Comparison of ENCODE assay signal across 25 cellular contexts in the genomic region with DNA sequence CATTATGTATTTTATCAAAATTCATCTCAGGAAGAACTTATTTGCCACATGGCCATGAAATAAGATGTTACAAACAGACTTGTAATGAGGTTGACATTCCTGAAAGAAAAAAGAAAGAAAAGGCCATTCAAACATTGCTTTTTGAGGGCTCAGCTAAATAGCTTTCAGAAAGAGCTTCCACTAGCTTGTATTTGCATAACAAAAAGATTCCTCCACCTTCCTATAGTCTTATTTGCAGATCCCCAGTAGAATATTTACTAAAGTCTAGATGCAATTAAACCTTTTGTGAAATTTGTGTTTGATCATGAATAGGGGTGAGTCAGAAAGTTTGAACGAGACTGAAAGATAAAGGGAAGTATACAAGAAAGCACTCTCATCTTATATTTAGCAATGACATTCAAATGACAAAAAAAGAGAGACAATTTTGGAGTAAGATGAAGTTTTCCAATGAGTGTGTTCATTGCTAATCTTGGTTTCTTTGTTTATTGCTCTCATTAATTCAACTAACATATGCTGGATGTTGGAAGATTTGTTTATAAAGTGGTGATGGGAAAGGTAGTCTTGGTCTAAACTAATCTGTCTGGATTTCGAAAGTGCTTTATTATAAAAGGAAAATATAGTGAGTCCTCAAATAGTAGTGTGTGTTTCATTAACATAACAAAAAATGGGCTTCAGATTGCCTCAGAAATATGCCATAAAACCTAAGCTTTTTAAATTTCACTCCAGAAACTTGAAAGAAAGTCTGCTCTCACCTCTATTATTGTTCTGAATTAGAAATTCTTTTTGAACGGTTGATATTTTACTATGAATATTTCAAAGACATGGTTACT. TPM values are rescaled to one million over a fixed set of nuclear protein-coding genes. Genes with fewer than 3 reads are reported as not detected.
DNase-seq lines count a peak whose midpoint lies in the region; FAIRE-seq and TF ChIP-seq lines count a peak whose summit lies in the region.
"Had no signal": no experiment of that assay in that cellular context is flagged by ENCODE, and none has a peak within 500 bp of the region (broad histone marks: within the 10 kb centered on the region; RNA-seq: fewer than 3 reads in every experiment).

No MANE protein-coding gene starts in this region.

- FAIRE-seq in H1 (lab: Jason Lieb, UNC) = peak; percentile 97
- FAIRE-seq: A204.1, K562 had no signal

- H3K14ac ChIP-seq in H1 (ENCODE audit: insufficient read length) = no peak overlapping the region
- H3K14ac ChIP-seq in mesenchymal stem cell (ENCODE audit: low read length in 2 of 2) = no peak overlapping the region

- peak overlapping the region; percentile 68 for H3K9ac ChIP-seq in HUES6 (ENCODE audit: low read length)
- H3K9ac ChIP-seq in H1 (replicated peaks in 1 of 4; ENCODE audit: extremely low read depth in 1 of 4, low read depth in 3 of 4, low read length in 3 of 4) = no peak overlapping the region
- H3K9ac ChIP-seq in mesendoderm (ENCODE audit: low read length) = no peak overlapping the region
- H3K9ac ChIP-seq in mesenchymal stem cell (ENCODE audit: low read length) = no peak overlapping the region
- H3K9ac ChIP-seq: GM23248, SK-N-SH had no signal

- peaks cover 54% of the 10 kb centered on the region for H3K4me1 ChIP-seq in HUES6 (ENCODE audit: control insufficient read depth, insufficient read depth, low read length)
- peaks cover 0 to 22% (median 11%) of the 10 kb centered on the region in 4 experiments; a peak in 6 of 7 replicates for H3K4me1 ChIP-seq in H1 (replicated peaks in 1 of 4; ENCODE audit: control insufficient read depth in 3 of 4, insufficient read depth in 4 of 4, low read length in 3 of 4)
- no peaks in the 10 kb centered on the region for H3K4me1 ChIP-seq in mesendoderm (ENCODE audit: control insufficient read depth, low read depth, low read length)
- no peaks in the 10 kb centered on the region for H3K4me1 ChIP-seq in mesenchymal stem cell (ENCODE audit: control insufficient read depth, insufficient read depth, low read depth, low read length)

- H2BK15ac ChIP-seq in H1 (ENCODE audit: low read length) (no peak overlapping the region), mesendoderm (replicated peaks; ENCODE audit: low read depth) (no peak overlapping the region), mesenchymal stem cell (ENCODE audit: low read depth, poor library complexity, severe bottlenecking) (no peak overlapping the region)

- no peak overlapping the region for H3K23ac ChIP-seq in H1 (ENCODE audit: insufficient read length)
- H3K23ac ChIP-seq in mesendoderm (ENCODE audit: low read length) = no peak overlapping the region
- no peak overlapping the region for H3K23ac ChIP-seq in mesenchymal stem cell (ENCODE audit: low read length in 2 of 2)

- H3K4ac ChIP-seq in H1 (replicated peaks; ENCODE audit: insufficient read length, low read depth, low read length) = no peak overlapping the region
- no peak overlapping the region for H3K4ac ChIP-seq in mesendoderm (ENCODE audit: low read depth, low read length)
- no peak overlapping the region for H3K4ac ChIP-seq in mesenchymal stem cell (ENCODE audit: low read depth in 1 of 2, low read length in 2 of 2)

- no peaks in the 10 kb centered on the region for H3K9me3 ChIP-seq in HUES6 (ENCODE audit: control insufficient read depth, insufficient read depth, low read depth, low read length)
- H3K9me3 ChIP-seq in H1 (ENCODE audit: insufficient read depth in 2 of 2, low read depth in 1 of 2, low read length in 1 of 2) = no peaks in the 10 kb centered on the region
- H3K9me3 ChIP-seq in mesenchymal stem cell (ENCODE audit: control insufficient read depth, low read length) = no peaks in the 10 kb centered on the region
- H3K9me3 ChIP-seq: BE2C, SK-N-SH had no signal

- no peak for TF ChIP-seq CTCF in H1 (IDR thresholded peaks at IDR 0.05; ENCODE audit: control extremely low read depth in 1 of 3, insufficient read depth in 1 of 3, low read depth in 1 of 3, low read length in 3 of 3)

- H3K4me2 ChIP-seq in H1 (ENCODE audit: insufficient read depth in 1 of 2, low read depth in 2 of 2, low read length in 2 of 2) = peak overlapping the region; percentile 13 to 50; a peak in 2 of 4 replicates
- H3K4me2 ChIP-seq in mesendoderm (ENCODE audit: low read length) = no peak overlapping the region
- no peak overlapping the region for H3K4me2 ChIP-seq in mesenchymal stem cell (ENCODE audit: low read length, poor library complexity, severe bottlenecking)
- H3K4me2 ChIP-seq: SK-N-SH had no signal

- TF ChIP-seq EP300 in H1 (IDR thresholded peaks at IDR 0.05; ENCODE audit: borderline replicate concordance in 1 of 2, low read depth in 2 of 2, low read length in 2 of 2) = no peak

- H3K36me3 ChIP-seq in HUES6 (ENCODE audit: control insufficient read depth, insufficient read depth, low read length) (no peaks in the 10 kb centered on the region), H1 (ENCODE audit: control insufficient read depth in 2 of 4, insufficient read depth in 4 of 4, low read length in 3 of 4) (no peaks in the 10 kb centered on the region), mesendoderm (ENCODE audit: control insufficient read depth, insufficient read depth, low read length) (no peaks in the 10 kb centered on the region), mesenchymal stem cell (ENCODE audit: control insufficient read depth in 1 of 2, insufficient read depth in 2 of 2, low read depth in 1 of 2, low read length in 2 of 2) (no peaks in the 10 kb centered on the region)
- H3K36me3 ChIP-seq: BE2C had no signal

- H3K56ac ChIP-seq in H1 (replicated peaks; ENCODE audit: insufficient read length, low read depth, low read length) (no peak overlapping the region), mesendoderm (ENCODE audit: low read length) (no peak overlapping the region)

- H3K18ac ChIP-seq in H1 (ENCODE audit: extremely low read depth, low read length) (peak overlapping the region; percentile 39; the same call in 1 of the 2 replicates), mesendoderm (ENCODE audit: low read length) (no peak overlapping the region), mesenchymal stem cell (ENCODE audit: low read depth in 1 of 2, low read length in 2 of 2) (no peak overlapping the region)

- H4K8ac ChIP-seq in H1 (ENCODE audit: extremely low read depth, insufficient read depth, low read length) = no peak overlapping the region
- H4K8ac ChIP-seq in mesendoderm (ENCODE audit: low read depth, low read length) = no peak overlapping the region
- no peak overlapping the region for H4K8ac ChIP-seq in mesenchymal stem cell (ENCODE audit: low read length)

- H3K27me3 ChIP-seq in HUES6 (ENCODE audit: control insufficient read depth, insufficient read depth, low read length) = no peaks in the 10 kb centered on the region
- no peaks in the 10 kb centered on the region for H3K27me3 ChIP-seq in H1 (replicated peaks in 1 of 4; ENCODE audit: control insufficient read depth in 3 of 4, extremely low read depth in 1 of 4, insufficient read depth in 3 of 4, low read length in 3 of 4)
- no peaks in the 10 kb centered on the region for H3K27me3 ChIP-seq in mesendoderm (ENCODE audit: insufficient read depth, low read length, poor library complexity)
- peaks cover 0 to 4% of the 10 kb centered on the region in 2 experiments for H3K27me3 ChIP-seq in mesenchymal stem cell (ENCODE audit: control insufficient read depth in 1 of 2, insufficient read depth in 1 of 2, low read length in 2 of 2)
- H3K27me3 ChIP-seq: BE2C had no signal

- DNase-seq in NCI-H345 (lab: John Stamatoyannopoulos, UW) (peak; percentile 13), NCI-H345 treated with DMSO at 0.1 percent for 48 hours (lab: John Stamatoyannopoulos, UW; ENCODE audit: unreplicated experiment) (no peak), H1 (ENCODE audit: low read depth in 1 of 2, low spot score in 2 of 2) (no peak), mesendoderm (peak; percentile 14), mesenchymal stem cell (no peak), NCI-H1694 (lab: John Stamatoyannopoulos, UW) (no peak), NCI-H187 (lab: John Stamatoyannopoulos, UW) (no peak)
- DNase-seq: BE2C; CD4-positive, CD25-positive, alpha-beta regulatory T cell; DMS79 treated with DMSO at 0.1 percent for 48 hours; GDM1; GM23248; NCI-H1092 treated with DMSO at 0.1 percent for 48 hours; NCI-H1694 treated with DMSO at 0.1 percent for 48 hours; NCI-H2107; NCI-H226; NCI-H526; NK-92 treated with Interleukin-12 subunit alpha and Interleukin-12 subunit beta, amount 100 ng/mL, for 24 hours; OCI-M1; Right ventricle myocardium superior; SK-N-SH; T-cell had no signal

- H2BK5ac ChIP-seq in H1 (ENCODE audit: low read depth, low read length) = no peak overlapping the region
- H2BK5ac ChIP-seq in mesendoderm (ENCODE audit: low read length) = no peak overlapping the region
- no peak overlapping the region for H2BK5ac ChIP-seq in mesenchymal stem cell (ENCODE audit: low read depth, low read length, poor library complexity, severe bottlenecking)

- TF ChIP-seq POLR2A in H1 (IDR thresholded peaks at IDR 0.05; ENCODE audit: control extremely low read depth in 1 of 2, low read depth in 2 of 2, low read length in 2 of 2) = no peak

- CTCF ChIA-PET in H1 (lab: Charles Lee; ENCODE audit: partially characterized antibody) = interaction anchor here (0.7 to 1.4 kb wide), 7 partner anchors 10 to 348 kb away, joined by 3 to 6 read pairs (median 3); a partner anchor contains a TSS

- H3K4me3 ChIP-seq in HUES6 (ENCODE audit: low read depth, low read length) (peak overlapping the region; percentile 29), H1 (ENCODE audit: extremely low read depth in 1 of 4, insufficient read depth in 2 of 4, low read depth in 3 of 4, low read length in 4 of 4) (peak overlapping the region in 1 of 4 experiments; percentile 34; a peak in 1 of 8 replicates), mesendoderm (ENCODE audit: low read length) (no peak overlapping the region), mesenchymal stem cell (ENCODE audit: insufficient read depth in 1 of 2, low read depth in 1 of 2, low read length in 2 of 2) (no peak overlapping the region)
- H3K4me3 ChIP-seq: GM23248, K562 had no signal

- H3K79me2 ChIP-seq in H1 (ENCODE audit: control insufficient read depth in 1 of 2, insufficient read depth in 2 of 2, low read length in 2 of 2) (no peaks in the 10 kb centered on the region), mesendoderm (ENCODE audit: control insufficient read depth, insufficient read depth, low read length) (no peaks in the 10 kb centered on the region)

- H4K91ac ChIP-seq in H1 (replicated peaks; ENCODE audit: insufficient read length, low read length) (no peak overlapping the region), mesenchymal stem cell (ENCODE audit: low read length) (no peak overlapping the region)

- H2BK12ac ChIP-seq in H1 (ENCODE audit: low read depth, low read length) = no peak overlapping the region
- H2BK12ac ChIP-seq in mesenchymal stem cell (ENCODE audit: low read length in 2 of 2) = no peak overlapping the region

- no peak overlapping the region for H2AK5ac ChIP-seq in H1 (ENCODE audit: low read depth, low read length)
- no peak overlapping the region for H2AK5ac ChIP-seq in mesendoderm (ENCODE audit: low read length)
- H2AK5ac ChIP-seq in mesenchymal stem cell (ENCODE audit: low read length, severe bottlenecking) = no peak overlapping the region

- no peak overlapping the region for H2BK20ac ChIP-seq in H1 (ENCODE audit: low read length)

- TF ChIP-seq RAD21 in H1 (IDR thresholded peaks at IDR 0.05 in 1 of 2, conservative IDR thresholded peaks at IDR 0.05 in 1 of 2; ENCODE audit: low read depth in 2 of 2, low read length in 2 of 2) = no peak

- H3K79me1 ChIP-seq in H1 (ENCODE audit: low read depth, low read length) (no peaks in the 10 kb centered on the region), mesendoderm (ENCODE audit: low read length) (no peaks in the 10 kb centered on the region), mesenchymal stem cell (replicated peaks; ENCODE audit: low read length, poor library complexity, severe bottlenecking) (no peaks in the 10 kb centered on the region)

- H2BK120ac ChIP-seq in H1 (replicated peaks; ENCODE audit: low read depth, low read length) (no peak overlapping the region), mesendoderm (ENCODE audit: low read depth, low read length) (no peak overlapping the region), mesenchymal stem cell (ENCODE audit: low read depth, low read length) (no peak overlapping the region)

- H4K20me1 ChIP-seq in H1 (replicated peaks in 1 of 2; ENCODE audit: control insufficient read depth in 1 of 2, insufficient read depth in 2 of 2, low read length in 2 of 2) = no peaks in the 10 kb centered on the region

- H2AFZ ChIP-seq in H1 (ENCODE audit: low read length) (no peak overlapping the region), mesenchymal stem cell (ENCODE audit: low read depth, low read length) (no peak overlapping the region)
- H2AFZ ChIP-seq: GM23248 had no signal

- H3K27ac ChIP-seq in HUES6 (ENCODE audit: low read depth, low read length) (peak overlapping the region; percentile 96), H1 (ENCODE audit: low read depth, low read length) (peak overlapping the region; percentile 4; the same call in 1 of the 2 replicates), mesendoderm (ENCODE audit: low read depth, low read length) (no peak overlapping the region), mesenchymal stem cell (ENCODE audit: low read length, poor library complexity, severe bottlenecking) (no peak overlapping the region)
- H3K27ac ChIP-seq: GM23248 had no signal

- POLR2A ChIA-PET in H1 (lab: Charles Lee; ENCODE audit: partially characterized antibody) = interaction anchor here (0.6 to 4.4 kb wide), 4 partner anchors 10 to 87 kb away, joined by 3 to 32 read pairs (median 4); a partner anchor contains a TSS

- peak overlapping the region; percentile 99 for H4K5ac ChIP-seq in H1 (ENCODE audit: insufficient read length, low read depth, low read length)
- H4K5ac ChIP-seq in mesendoderm (ENCODE audit: low read length) = no peak overlapping the region

- WGBS in H1 (ENCODE audit: extremely low coverage in 1 of 2, insufficient coverage in 1 of 2, insufficient read length in 1 of 2, insufficient replicate concordance in 2 of 2, low coverage in 1 of 2, low lambda C conversion rate in 2 of 2, missing lambda C conversion rate in 1 of 2), 2 experiments = 14% methylated on average over 3 of the region's 3 CpGs; no CpG with 5 or more reads in 1 of the 2 experiments
- no CpG with 5 or more reads among the region's 3 CpGs for WGBS in mesendoderm (ENCODE audit: extremely low coverage, insufficient coverage, low lambda C conversion rate)
- whole genome bisulfite sequencing in mesenchymal stem cell = no CpG with 5 or more reads among the region's 3 CpGs

- H3K23me2 ChIP-seq in H1 (ENCODE audit: low read depth, low read length) = no peaks in the 10 kb centered on the region

RNA-seq across cellular contexts. Expression of a gene that starts 9.0 kb away (rescaled TPM):
- total RNA-seq in H1 (2021; fragmentation: NEBNext Ultra II Directional; extraction: Animal tissue kit (Norgen Biotek cat#: 25700)) = 10.2 and 11.7 TPM in 2 replicates
- polyA plus RNA-seq in H1 (2011; rRNA removed) = 7.1 and 7.4 TPM in 2 replicates
- 12.2 TPM for polyA plus RNA-seq in H1 (2011; cell fraction: cytosol; rRNA removed)
- 12.1 TPM for polyA plus RNA-seq in H1 (2011; cell fraction: nucleus; rRNA removed)
- 4.0 to 12.4 TPM (median 8.0 TPM) in 4 replicates for polyA plus RNA-seq in H1 (2012, experiment 1 of 2)
- polyA plus RNA-seq in H1 (2012, experiment 2 of 2) = 1.3 TPM
- polyA plus RNA-seq in H1 (2013, experiment 1 of 2) = 11.4 TPM
- polyA plus RNA-seq in H1 (2013, experiment 2 of 2) = 10.3 TPM
- 21.7 and 27.0 TPM in 2 replicates for polyA minus RNA-seq in H1 (2011; rRNA and poly(A)+ RNA removed)
- polyA minus RNA-seq in H1 (2011; cell fraction: cytosol; rRNA and poly(A)+ RNA removed) = 14.5 TPM
- polyA minus RNA-seq in H1 (2011; cell fraction: nucleus; rRNA and poly(A)+ RNA removed) = 44.6 TPM
- 5.3 TPM for polyA plus RNA-seq in mesendoderm (2013, experiment 1 of 2)
- polyA plus RNA-seq in mesendoderm (2013, experiment 2 of 2) = 5.6 TPM
- polyA plus RNA-seq in mesenchymal stem cell (2013, experiment 1 of 2) = 0.03 TPM
- 0.07 TPM for polyA plus RNA-seq in mesenchymal stem cell (2013, experiment 2 of 2)
- total RNA-seq: CD4-positive, CD25-positive, alpha-beta regulatory T cell; K562 had no signal
- polyA plus RNA-seq: CD4-positive, CD25-positive, alpha-beta regulatory T cell; K562 had no signal

Comparison
In these comparisons a context has a peak if more than half of its experiments do, and no peak if none do; other contexts are left out.
1. DNase-seq: peak in NCI-H345 (single experiment) and mesendoderm (single experiment); none in NCI-H345 treated with DMSO at 0.1 percent for 48 hours (single experiment), H1 (0 of 2), mesenchymal stem cell (single experiment), NCI-H1694 (single experiment) and NCI-H187 (0 of 2).
2. H3K27ac ChIP-seq: peak in HUES6 (single experiment) and H1 (single experiment); none in mesendoderm (single experiment) and mesenchymal stem cell (single experiment).
3. H3K4me2 ChIP-seq: peak in H1 (2 of 2); none in mesendoderm (single experiment) and mesenchymal stem cell (single experiment).